Comparison of ENCODE assay signal across 16 cellular contexts in the genomic region with DNA sequence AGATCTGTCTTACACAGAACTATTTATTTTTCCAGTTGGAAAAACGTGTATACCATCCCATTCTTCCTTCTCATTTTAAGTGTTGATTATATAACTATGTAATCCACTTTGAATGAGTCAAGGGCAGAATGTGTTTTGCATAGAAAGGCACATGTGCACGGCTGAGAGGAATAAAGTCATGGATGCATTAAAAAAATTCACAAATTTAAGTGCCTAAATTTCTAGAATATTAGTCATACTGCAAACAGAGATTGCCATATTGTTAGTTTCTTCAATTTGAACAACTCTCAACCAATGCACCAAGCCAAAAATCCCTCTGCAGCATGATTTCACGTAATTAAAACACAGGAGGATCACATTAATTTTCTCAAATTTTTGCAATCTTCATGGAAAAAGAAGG.
DNase-seq lines count a peak whose midpoint lies in the region; ATAC-seq and TF ChIP-seq lines count a peak whose summit lies in the region.
"Had no signal": no experiment of that assay in that cellular context is flagged by ENCODE, and none has a peak within 500 bp of the region (broad histone marks: within the 10 kb centered on the region; RNA-seq: fewer than 3 reads in every experiment).

No MANE protein-coding gene starts in this region.

- in situ Hi-C loops in astrocyte of the spinal cord (cut with HindIII; ENCODE audit: low sequenced_read_pairs), result no loop called here

- no peak overlapping the region for H3K4me3 ChIP-seq in AG10803 (ENCODE audit: low read length)
- H3K4me3 ChIP-seq in astrocyte of the spinal cord (ENCODE audit: low read depth, low read length), result no peak overlapping the region
- H3K4me3 ChIP-seq in fibroblast of villous mesenchyme (ENCODE audit: low read depth, low read length), result no peak overlapping the region
- H3K4me3 ChIP-seq: cardiac muscle cell, left lung had no signal

- peak; percentile 86 for DNase-seq in AG10803 (ENCODE audit: low read depth)
- DNase-seq in HT1080 (ENCODE audit: low read depth), result peak; percentile 49
- DNase-seq in astrocyte of the spinal cord (ENCODE audit: low read depth, low spot score), result peak; percentile 50
- peak; percentile 64 for DNase-seq in fibroblast of villous mesenchyme (ENCODE audit: low read depth)
- no peak for DNase-seq in AML-193 (lab: John Stamatoyannopoulos, UW)
- DNase-seq in stimulated activated CD4-positive, alpha-beta T cell treated with anti-CD3 and anti-CD28 coated beads, Interleukin-15, amount 100 ng/mL, for 24 hours, result no peak
- DNase-seq in NCI-H1436 (lab: John Stamatoyannopoulos, UW), result no peak
- DNase-seq: activated gamma-delta T cell treated with Interleukin-2 at 50 U/mL for 16 hours, DMS79, hypothalamus, left lung, MV-4-11, posterior cingulate gyrus, WERI-Rb-1 had no signal

- no peak for TF ChIP-seq CTCF in AG10803 (conservative IDR thresholded peaks at IDR 0.05; ENCODE audit: low read length)
- no peak for TF ChIP-seq CTCF in astrocyte of the spinal cord (IDR thresholded peaks at IDR 0.05; ENCODE audit: low read depth, low read length)
- no peak for TF ChIP-seq CTCF in fibroblast of villous mesenchyme (IDR thresholded peaks at IDR 0.05; ENCODE audit: insufficient read depth, low read depth, low read length)

- no peak for ATAC-seq in GM19395 (IDR thresholded peaks at IDR 0.05; ENCODE audit: unreplicated experiment)
- ATAC-seq: left lung had no signal

Comparison
In these comparisons a context has a peak if more than half of its experiments do, and no peak if none do; other contexts are left out.
1. DNase-seq: peak in AG10803 (single experiment), HT1080 (single experiment), astrocyte of the spinal cord (single experiment) and fibroblast of villous mesenchyme (single experiment); none in AML-193 (0 of 2), stimulated activated CD4-positive, alpha-beta T cell treated with anti-CD3 and anti-CD28 coated beads, Interleukin-15, amount 100 ng/mL, for 24 hours (single experiment) and NCI-H1436 (single experiment).